ENCODE assay signal across 6 cellular contexts in genomic region chr7:65071854-65072431, GRCh38.
DNase-seq lines count a peak whose midpoint lies in the region; ATAC-seq, FAIRE-seq and TF ChIP-seq lines count a peak whose summit lies in the region.
"Not testable (repeated sequence)": the region's sequence is repeated elsewhere in the genome, so short reads cannot be mapped to it uniquely, and the experiment has no call there.

No MANE protein-coding gene starts in this region.

- not testable (repeated sequence) for H3K27me3 ChIP-seq in HepG2 (ENCODE audit: control insufficient read depth in 1 of 2, insufficient read depth in 2 of 2, low read length in 2 of 2)

- H3K4me1 ChIP-seq in HepG2 (ENCODE audit: insufficient read depth, low read length), result peaks cover 28% of the 10 kb centered on the region
- H3K4me1 ChIP-seq in mucosa of descending colon (ENCODE audit: low read depth), result not testable (repeated sequence)

- H3K36me3 ChIP-seq in HepG2 (replicated peaks in 1 of 2; ENCODE audit: control insufficient read depth in 1 of 2, insufficient read depth in 2 of 2, low read length in 2 of 2); mucosa of descending colon (ENCODE audit: low read depth): not testable (repeated sequence)

- WGBS in HepG2 (ENCODE audit: low lambda C conversion rate), result 23% methylated on average over 7 of the region's 7 CpGs

- TF ChIP-seq RAD21 in HepG2 (CRISPR knock-in tag; IDR thresholded peaks at IDR 0.05), result not testable (repeated sequence)

- H3K27ac Mint-ChIP-seq in Calu3 (ENCODE audit: unreplicated experiment) (peak overlapping the region; percentile 73), progenitor cell of endocrine pancreas (peak overlapping the region; percentile 84)

- TF ChIP-seq CTCF in Calu3 (IDR thresholded peaks at IDR 0.05; ENCODE audit: unreplicated experiment); HepG2 (CRISPR knock-in tag; IDR thresholded peaks at IDR 0.05); mucosa of descending colon (IDR thresholded peaks at IDR 0.05); progenitor cell of endocrine pancreas (IDR thresholded peaks at IDR 0.05; ENCODE audit: unreplicated experiment): not testable (repeated sequence)

- H3K4me2 ChIP-seq in HepG2 (ENCODE audit: low read depth, low read length), result not testable (repeated sequence)

- peak; percentile 64 for FAIRE-seq in HepG2 (lab: Jason Lieb, UNC)

- ATAC-seq in left colon (peak; percentile 56), HepG2 (peak; percentile 68), mucosa of descending colon (peak; percentile 65)

- not testable (repeated sequence) for DNase-seq in Calu3; left colon; mucosa of descending colon; progenitor cell of endocrine pancreas (ENCODE audit: low spot score, unreplicated experiment)
- DNase-seq in DMS53 treated with DMSO at 0.1 percent for 48 hours (lab: John Stamatoyannopoulos, UW; ENCODE audit: unreplicated experiment), result peak; percentile 30
- peak; percentile 48 for DNase-seq in HepG2 (ENCODE audit: low spot score)

- in situ Hi-C loops in HepG2 (cut with HindIII; ENCODE audit: extremely low pct_ligation_motif_present, low pct_unique_long_range_greater_than_20kb), result not testable (repeated sequence)

- H3K9ac ChIP-seq in HepG2 (ENCODE audit: insufficient read depth, low read depth, low read length), result not testable (repeated sequence)

- not testable (repeated sequence) for H2AFZ ChIP-seq in HepG2 (ENCODE audit: low read length)

- H3K27me3 Mint-ChIP-seq in Calu3 (ENCODE audit: unreplicated experiment); progenitor cell of endocrine pancreas: not testable (repeated sequence)

- POLR2A ChIA-PET in HepG2 (lab: Yijun Ruan, JAX), result interaction anchor here (0.7 to 1.5 kb wide), 3 partner anchors 9 to 65 kb away, joined by 3 to 5 read pairs (median 3); partner anchors contain the start of gene ERV3-1

- peaks cover 14% of the 10 kb centered on the region for H3K36me3 Mint-ChIP-seq in Calu3 (ENCODE audit: insufficient read depth, unreplicated experiment)
- H3K36me3 Mint-ChIP-seq in progenitor cell of endocrine pancreas (ENCODE audit: insufficient read depth), result not testable (repeated sequence)

- peak in 1 of 2 experiments; percentile 29; a peak in 1 of 4 replicates for TF ChIP-seq EP300 in HepG2 (IDR thresholded peaks at IDR 0.05; ENCODE audit: low read depth in 2 of 2, low read length in 2 of 2)
- TF ChIP-seq EP300 in HepG2 (CRISPR knock-in tag; IDR thresholded peaks at IDR 0.05; ENCODE audit: borderline replicate concordance), result not testable (repeated sequence)

- not testable (repeated sequence) for H3K79me2 ChIP-seq in HepG2 (ENCODE audit: insufficient read depth, low read length)

- H3K27ac ChIP-seq in HepG2 (ENCODE audit: extremely low read length, insufficient read depth, low read length), result not testable (repeated sequence)

- not testable (repeated sequence) for H3K4me1 Mint-ChIP-seq in Calu3 (ENCODE audit: low read depth, unreplicated experiment); progenitor cell of endocrine pancreas (ENCODE audit: low read depth)

- BruUV-seq in Calu3 (replicated peaks; lab: Mats Ljungman, UMichigan); HepG2 (replicated peaks; lab: Mats Ljungman, UMichigan): not testable (repeated sequence)

- H3K9me3 ChIP-seq in HepG2 (ENCODE audit: low read length); mucosa of descending colon: not testable (repeated sequence)

- H4K20me1 ChIP-seq in HepG2 (ENCODE audit: insufficient read depth, low read length), result not testable (repeated sequence)

- not testable (repeated sequence) for H3K4me3 ChIP-seq in HepG2 (replicated peaks in 1 of 3; ENCODE audit: insufficient read depth in 1 of 3, low read depth in 2 of 3, low read length in 3 of 3); mucosa of descending colon

- not testable (repeated sequence) for H3K4me3 Mint-ChIP-seq in Calu3 (ENCODE audit: low read depth, unreplicated experiment); progenitor cell of endocrine pancreas (ENCODE audit: low read depth)

- intact Hi-C loops in Calu3 (cut with micrococcal nuclease; ENCODE audit: unreplicated experiment); left colon (cut with DNase I, micrococcal nuclease); HepG2 (cut with micrococcal nuclease; ENCODE audit: unreplicated experiment); mucosa of descending colon (cut with DNase I, micrococcal nuclease): not testable (repeated sequence)

- CTCF ChIA-PET in Calu3 (lab: Charles Lee); HepG2 (lab: Yijun Ruan, JAX; ENCODE audit: low intra/inter-chr PET ratio, low total read pairs): not testable (repeated sequence)

- TF ChIP-seq POLR2A in HepG2 (IDR thresholded peaks at IDR 0.05; ENCODE audit: insufficient read depth in 1 of 2, low read depth in 2 of 2, low read length in 2 of 2), result not testable (repeated sequence)

- not testable (repeated sequence) for H3K9me3 Mint-ChIP-seq in Calu3 (ENCODE audit: low read depth, unreplicated experiment); progenitor cell of endocrine pancreas (ENCODE audit: low read depth)

TF ChIP-seq in HepG2, 621 proteins besides CTCF, POLR2A, EP300 and RAD21 (continues in another document):
- TF ChIP-seq FOXA3 (CRISPR knock-in tag; IDR thresholded peaks at IDR 0.05) (peak; percentile 66), ZMAT3 (CRISPR knock-in tag; conservative IDR thresholded peaks at IDR 0.05) (0 out of 2 replicates have a peak, but pooled peaks have one; percentile 42), ZNF609 (CRISPR knock-in tag; IDR thresholded peaks at IDR 0.05; ENCODE audit: borderline replicate concordance) (peak; percentile 22; the same call in 1 of the 2 replicates)
